In the genomic region with DNA sequence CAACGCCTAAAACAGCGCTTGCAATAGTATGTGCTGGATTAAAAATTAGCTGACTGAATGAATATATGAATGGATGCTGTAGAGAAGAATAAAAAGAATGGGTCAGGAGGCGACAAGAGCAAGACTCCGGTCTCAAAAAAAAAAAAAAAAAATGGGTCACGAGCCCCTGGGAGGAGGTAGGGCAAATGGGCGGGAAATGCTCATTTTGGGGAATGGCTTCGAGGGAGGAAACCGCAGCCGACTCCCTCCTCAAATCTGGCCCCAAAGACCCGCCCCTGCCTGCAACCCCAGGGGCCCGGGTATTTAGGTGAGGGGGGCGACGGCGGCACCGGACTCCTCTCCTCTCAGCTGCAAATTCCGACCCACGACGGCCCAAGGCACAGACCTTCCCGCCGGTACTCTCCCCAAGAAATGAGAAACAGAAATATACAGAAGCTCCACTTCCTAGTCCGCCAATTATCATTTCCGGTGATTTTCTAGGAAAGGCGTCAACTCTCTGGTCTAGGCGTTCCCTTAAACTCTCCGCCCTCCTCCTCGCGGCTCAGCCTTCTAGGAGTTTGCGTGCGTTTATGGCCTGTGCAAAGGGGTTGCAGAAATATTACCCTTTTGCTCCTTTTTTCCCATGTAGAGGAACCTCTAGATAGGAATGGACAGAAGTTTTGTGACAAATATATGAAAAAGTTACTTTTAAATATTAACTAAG, we compare ENCODE assay signal across 7 cellular contexts. TPM values are rescaled to one million over a fixed set of nuclear protein-coding genes. Genes with fewer than 3 reads are reported as not detected.
DNase-seq lines count a peak whose midpoint lies in the region; FAIRE-seq and TF ChIP-seq lines count a peak whose summit lies in the region.

A gene (minus strand): TSS at position 133 of the 703 bp plus-strand sequence. CDS start 1,361 bp downstream, outside the sequence.

- no peaks in the 10 kb centered on the region for H4K20me1 ChIP-seq in astrocyte (ENCODE audit: insufficient read depth, low read length)

- peak within 1 kb of the TSS; percentile 82 for H3K4me2 ChIP-seq in astrocyte (ENCODE audit: low read length)

- peak within 1 kb of the TSS; percentile 52 for H3K9ac ChIP-seq in astrocyte (ENCODE audit: low read length)

- FAIRE-seq in astrocyte (lab: Jason Lieb, UNC), result peak; percentile 23
- no peak for FAIRE-seq in GM19239 (lab: Jason Lieb, UNC)

- H3K27ac Mint-ChIP-seq in astrocyte (ENCODE audit: unreplicated experiment), result peak within 1 kb of the TSS; percentile 8

- no peak within 1 kb of the TSS for H3K27ac ChIP-seq in astrocyte (ENCODE audit: low read depth, low read length)

- H3K36me3 ChIP-seq in astrocyte (ENCODE audit: insufficient read depth, low read length), result no peaks in the 10 kb centered on the region

- H3K9me3 ChIP-seq in astrocyte (ENCODE audit: insufficient read depth, low read depth, low read length), result no peaks in the 10 kb centered on the region

- H3K4me3 ChIP-seq in GM08714 (ENCODE audit: low read length) (peak within 1 kb of the TSS; percentile 13; the same call in 1 of the 2 replicates), astrocyte (ENCODE audit: insufficient read depth, low read depth, low read length) (peak within 1 kb of the TSS; percentile 69)

- peak within 1 kb of the TSS; percentile 79 for H2AFZ ChIP-seq in astrocyte (ENCODE audit: low read depth, low read length)

- peak within 1 kb of the TSS; percentile 90 for H3K4me3 Mint-ChIP-seq in astrocyte (ENCODE audit: unreplicated experiment)

- H3K27me3 ChIP-seq in astrocyte (ENCODE audit: insufficient read depth, low read length), result no peaks in the 10 kb centered on the region

- no peaks in the 10 kb centered on the region for H3K4me1 ChIP-seq in astrocyte (ENCODE audit: insufficient read depth, low read length)

- peaks cover 7% of the 10 kb centered on the region for H3K27me3 Mint-ChIP-seq in astrocyte (ENCODE audit: low read depth, unreplicated experiment)

- no peaks in the 10 kb centered on the region for H3K9me3 Mint-ChIP-seq in astrocyte (ENCODE audit: unreplicated experiment)

- no peaks in the 10 kb centered on the region for H3K36me3 Mint-ChIP-seq in astrocyte (ENCODE audit: low read depth, unreplicated experiment)

- DNase-seq in NCI-H774 (lab: John Stamatoyannopoulos, UW) (peak; percentile 56), astrocyte (ENCODE audit: low read depth) (peak; percentile 52), hepatic stellate cell (ENCODE audit: low spot score) (peak; percentile 55), retina (peak; percentile 75), NCI-H1436 (lab: John Stamatoyannopoulos, UW) (no peak), GM19239 (ENCODE audit: insufficient read length, low spot score) (no peak)

- H3K4me1 Mint-ChIP-seq in astrocyte (ENCODE audit: low read depth, unreplicated experiment), result no peaks in the 10 kb centered on the region

- TF ChIP-seq CTCF in astrocyte (IDR thresholded peaks at IDR 0.05; ENCODE audit: insufficient read depth, low read depth, low read length), result no peak

- H3K79me2 ChIP-seq in astrocyte (ENCODE audit: insufficient read depth, low read length), result no peaks in the 10 kb centered on the region

RNA-seq across cellular contexts. Expression of the gene that starts here (rescaled TPM):
- 1.2 and 1.7 TPM in 2 replicates for total RNA-seq in astrocyte

Comparison
In these comparisons a context has a peak if more than half of its experiments do, and no peak if none do; other contexts are left out.
1. DNase-seq: peak in NCI-H774 (single experiment), astrocyte (single experiment), hepatic stellate cell (single experiment) and retina (single experiment); none in NCI-H1436 (single experiment) and GM19239 (single experiment).